ENCODE assay signal across 13 cellular contexts in genomic region chr3:23952646-23953045, GRCh38. TPM values are rescaled to one million over a fixed set of nuclear protein-coding genes. Genes with fewer than 3 reads are reported as not detected.
DNase-seq lines count a peak whose midpoint lies in the region; ATAC-seq and TF ChIP-seq lines count a peak whose summit lies in the region.
"Had no signal": no experiment of that assay in that cellular context is flagged by ENCODE, and none has a peak within 500 bp of the region (broad histone marks: within the 10 kb centered on the region; RNA-seq: fewer than 3 reads in every experiment).

No MANE protein-coding gene starts in this region.

- no peak overlapping the region for H3K4me3 Mint-ChIP-seq in central memory CD8-positive, alpha-beta T cell
- H3K4me3 Mint-ChIP-seq: activated T-helper 1 cell treated with anti-CD3 and anti-CD28 coated beads, Interleukin-12 subunit alpha, Interleukin-12 subunit beta, Interleukin-2, Interleukin-4 antibody, amounts not matched to agents 30 ng/mL and 10 ng/mL and 1 ng/mL, durations not matched to agents 14 hours and 24 hours and 36 hours had no signal

- ATAC-seq in GM18505 (IDR thresholded peaks at IDR 0.05; ENCODE audit: unreplicated experiment) = peak; percentile 39
- ATAC-seq in GM21423 (IDR thresholded peaks at IDR 0.05; ENCODE audit: unreplicated experiment) = peak; percentile 54
- peak; percentile 44 for ATAC-seq in HG03135 (IDR thresholded peaks at IDR 0.05; ENCODE audit: unreplicated experiment)
- no peak for ATAC-seq in central memory CD8-positive, alpha-beta T cell (replicated peaks; ENCODE audit: extremely low read depth, poor library complexity, severe bottlenecking)
- ATAC-seq in left colon = no peak
- ATAC-seq: heart right ventricle, Panc1 had no signal

- intact Hi-C loops in left colon (cut with DNase I, micrococcal nuclease) = no loop called here

- no peak for TF ChIP-seq POLR2A in GM18505 (IDR thresholded peaks at IDR 0.05; ENCODE audit: borderline replicate concordance, extremely low read depth, insufficient read depth, insufficient read length)

- no peak for DNase-seq in central memory CD8-positive, alpha-beta T cell (ENCODE audit: low spot score in 2 of 2)
- DNase-seq in left colon = no peak
- DNase-seq in NCI-H526 (lab: John Stamatoyannopoulos, UW) = no peak
- DNase-seq in DMS 273 (lab: John Stamatoyannopoulos, UW; ENCODE audit: unreplicated experiment) = no peak
- DNase-seq in activated CD4-positive, alpha-beta T cell treated with anti-CD3 and anti-CD28 coated beads, Interleukin-2, amount 50 U/mL, for 48 hours = no peak
- DNase-seq: heart right ventricle, NCI-H1436 treated with DMSO at 0.1 percent for 48 hours, retina had no signal

- H3K36me3 Mint-ChIP-seq in central memory CD8-positive, alpha-beta T cell (ENCODE audit: insufficient read depth) = peaks cover 38% of the 10 kb centered on the region

- no peaks in the 10 kb centered on the region for H3K27me3 Mint-ChIP-seq in central memory CD8-positive, alpha-beta T cell

- H3K4me1 Mint-ChIP-seq in central memory CD8-positive, alpha-beta T cell = peaks cover 63% of the 10 kb centered on the region

- H3K9me3 Mint-ChIP-seq in central memory CD8-positive, alpha-beta T cell = no peaks in the 10 kb centered on the region
- H3K9me3 Mint-ChIP-seq: activated T-helper 1 cell treated with anti-CD3 and anti-CD28 coated beads, Interleukin-12 subunit alpha, Interleukin-12 subunit beta, Interleukin-2, Interleukin-4 antibody, amounts not matched to agents 30 ng/mL and 10 ng/mL and 1 ng/mL, durations not matched to agents 14 hours and 24 hours and 36 hours had no signal

- H3K27ac Mint-ChIP-seq in central memory CD8-positive, alpha-beta T cell (ENCODE audit: low read depth) = peak overlapping the region; percentile 4
- H3K27ac Mint-ChIP-seq: activated T-helper 1 cell treated with anti-CD3 and anti-CD28 coated beads, Interleukin-12 subunit alpha, Interleukin-12 subunit beta, Interleukin-2, Interleukin-4 antibody, amounts not matched to agents 30 ng/mL and 10 ng/mL and 1 ng/mL, durations not matched to agents 14 hours and 24 hours and 36 hours had no signal

RNA-seq across cellular contexts. Expression of gene NR1D2, which starts 7.6 kb away (rescaled TPM):
- total RNA-seq in left colon = 10 to 100 TPM; 23.1 to 29.4 TPM

RNA-seq across cellular contexts. Expression of gene RPL15, which starts 35.7 kb away (rescaled TPM):
- total RNA-seq in left colon = 1,000 to 10,000 TPM; 1,192 to 1,307 TPM

RNA-seq across cellular contexts. Expression of gene NKIRAS1, which starts 35.9 kb away (rescaled TPM):
- total RNA-seq in left colon = 1 to 10 TPM; 3.4 to 5.4 TPM

Comparison
In these comparisons a context has a peak if more than half of its experiments do, and no peak if none do; other contexts are left out.
1. ATAC-seq: peak in GM18505 (single experiment), GM21423 (single experiment) and HG03135 (single experiment); none in central memory CD8-positive, alpha-beta T cell (single experiment) and left colon (single experiment).